In genomic region chr1:159936284-159936904, GRCh38 we compare ENCODE assay signal across 1 cellular context.
TF ChIP-seq lines count a peak whose summit lies in the region.

No MANE protein-coding gene starts in this region.

TF ChIP-seq in HepG2, 621 proteins besides CTCF, POLR2A, EP300 and RAD21 (continued from another document and continues in another):
- TF ChIP-seq ZNF280D (CRISPR knock-in tag; IDR thresholded peaks at IDR 0.05) (0 out of 2 replicates have a peak, but pooled peaks have one; percentile 30), ZFP90 (CRISPR knock-in tag; IDR thresholded peaks at IDR 0.05; ENCODE audit: borderline replicate concordance) (no peak), TEAD2 (CRISPR knock-in tag; IDR thresholded peaks at IDR 0.05) (no peak), ATF2 (CRISPR knock-in tag; IDR thresholded peaks at IDR 0.05) (no peak), ZNF691 (CRISPR knock-in tag; IDR thresholded peaks at IDR 0.05; ENCODE audit: borderline replicate concordance, low read depth) (no peak; the same call in 1 of the 2 replicates), ZNF761 (CRISPR knock-in tag; conservative IDR thresholded peaks at IDR 0.05) (no peak), MNT (IDR thresholded peaks at IDR 0.05) (no peak), HMGXB4 (CRISPR knock-in tag; IDR thresholded peaks at IDR 0.05; ENCODE audit: borderline replicate concordance in 1 of 2, low read depth in 1 of 2) (peak in 1 of 2 experiments; percentile 59; a peak in 1 of 4 replicates), ZFP62 (CRISPR knock-in tag; IDR thresholded peaks at IDR 0.05) (no peak), ZNF841 (CRISPR knock-in tag; IDR thresholded peaks at IDR 0.05; ENCODE audit: borderline replicate concordance) (no peak), FOSL2 (CRISPR knock-in tag; IDR thresholded peaks at IDR 0.05) (peak; percentile 15; the same call in 1 of the 2 replicates), ZBTB33 (CRISPR knock-in tag; IDR thresholded peaks at IDR 0.05) (0 out of 2 replicates have a peak, but pooled peaks have one; percentile 29), ZFP41 (CRISPR knock-in tag; IDR thresholded peaks at IDR 0.05; ENCODE audit: borderline replicate concordance) (no peak), ZNF205 (CRISPR knock-in tag; IDR thresholded peaks at IDR 0.05) (0 out of 2 replicates have a peak, but pooled peaks have one; percentile 47), ARID4A (CRISPR knock-in tag; IDR thresholded peaks at IDR 0.05; ENCODE audit: borderline replicate concordance) (no peak), SNAPC2 (CRISPR knock-in tag; IDR thresholded peaks at IDR 0.05) (no peak), TBP (CRISPR knock-in tag; IDR thresholded peaks at IDR 0.05) (no peak), ZNF782 (CRISPR knock-in tag; IDR thresholded peaks at IDR 0.05; ENCODE audit: borderline replicate concordance) (no peak), ZNF276 (CRISPR knock-in tag; IDR thresholded peaks at IDR 0.05; ENCODE audit: low read depth) (no peak), ZNF430 (CRISPR knock-in tag; IDR thresholded peaks at IDR 0.05) (no peak), ZNF232 (CRISPR knock-in tag; IDR thresholded peaks at IDR 0.05; ENCODE audit: borderline replicate concordance) (no peak), ZNF878 (CRISPR knock-in tag; IDR thresholded peaks at IDR 0.05) (no peak), SALL1 (CRISPR knock-in tag; IDR thresholded peaks at IDR 0.05) (peak; percentile 39; the same call in 1 of the 2 replicates), ZBTB25 (CRISPR knock-in tag; IDR thresholded peaks at IDR 0.05) (no peak), ZIK1 (CRISPR knock-in tag; IDR thresholded peaks at IDR 0.05; ENCODE audit: borderline replicate concordance, low read depth) (0 out of 2 replicates have a peak, but pooled peaks have one; percentile 59), ZBTB2 (CRISPR knock-in tag; IDR thresholded peaks at IDR 0.05; ENCODE audit: low read depth) (no peak), ZNF660 (CRISPR knock-in tag; IDR thresholded peaks at IDR 0.05; ENCODE audit: borderline replicate concordance, low read depth) (no peak), GLI4 (CRISPR knock-in tag; IDR thresholded peaks at IDR 0.05; ENCODE audit: borderline replicate concordance) (no peak), HIC2 (CRISPR knock-in tag; IDR thresholded peaks at IDR 0.05; ENCODE audit: low read depth) (no peak), SATB2 (CRISPR knock-in tag; IDR thresholded peaks at IDR 0.05) (no peak), GABPB1 (CRISPR knock-in tag; IDR thresholded peaks at IDR 0.05) (peak; percentile 17; the same call in 1 of the 2 replicates), HNRNPL (IDR thresholded peaks at IDR 0.05; ENCODE audit: low read depth, low read length) (no peak), ISX (CRISPR knock-in tag; conservative IDR thresholded peaks at IDR 0.05) (no peak), HOXA7 (CRISPR knock-in tag; IDR thresholded peaks at IDR 0.05) (no peak), DMAP1 (CRISPR knock-in tag; IDR thresholded peaks at IDR 0.05) (no peak), MZF1 (CRISPR knock-in tag; IDR thresholded peaks at IDR 0.05; ENCODE audit: borderline replicate concordance) (0 out of 2 replicates have a peak, but pooled peaks have one; percentile 43)
